Comparison of ENCODE assay signal across 12 cellular contexts in the genomic region with DNA sequence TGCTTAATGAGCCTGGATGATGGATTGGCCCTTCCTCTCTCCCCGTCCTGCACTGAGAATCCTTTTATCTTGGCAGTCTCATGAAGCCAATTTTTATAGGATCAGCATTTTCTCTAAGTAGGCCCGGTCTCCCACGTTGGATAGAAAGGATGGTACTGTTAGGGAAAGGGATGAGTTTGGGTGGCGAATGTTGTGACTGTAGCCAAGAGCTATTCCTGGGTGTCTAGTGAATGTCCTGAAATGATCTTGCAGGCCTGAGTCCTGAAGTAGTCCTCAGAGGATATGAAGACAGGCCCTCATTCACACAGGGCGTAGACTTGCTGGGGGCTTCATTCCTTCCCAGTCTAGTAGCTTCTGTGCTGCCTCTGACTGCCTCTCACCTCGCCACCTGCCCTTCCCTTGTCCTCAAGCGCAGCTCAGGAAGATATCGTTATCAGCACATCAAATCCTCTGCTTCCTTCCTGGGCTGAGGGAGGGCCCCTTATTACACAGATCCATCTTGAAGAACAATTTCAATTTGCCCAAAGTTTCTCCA. TPM values are rescaled to one million over a fixed set of nuclear protein-coding genes. Genes with fewer than 3 reads are reported as not detected.
DNase-seq lines count a peak whose midpoint lies in the region; ATAC-seq and TF ChIP-seq lines count a peak whose summit lies in the region.
"Had no signal": no experiment of that assay in that cellular context is flagged by ENCODE, and none has a peak within 500 bp of the region (broad histone marks: within the 10 kb centered on the region; RNA-seq: fewer than 3 reads in every experiment).

No MANE protein-coding gene starts in this region.

- no peak for TF ChIP-seq POLR2A in heart left ventricle (IDR thresholded peaks at IDR 0.05)

- H3K27me3 Mint-ChIP-seq in CD4-positive, alpha-beta memory T cell = no peaks in the 10 kb centered on the region
- no peaks in the 10 kb centered on the region for H3K27me3 Mint-ChIP-seq in activated T-cell treated with anti-CD3 and anti-CD28 coated beads, Interleukin-2, amount 50 U/mL, for 72 hours (ENCODE audit: low read depth)
- no peaks in the 10 kb centered on the region for H3K27me3 Mint-ChIP-seq in activated T-helper 2 cell treated with anti-CD3 and anti-CD28 coated beads, Interferon-gamma antibody, Interleukin-2, Interleukin-4, amounts not matched to agents 10 μg/mL and 5 μg/mL and 100 μg/mL, durations not matched to agents 14 hours and 24 hours and 36 hours (ENCODE audit: low read depth)

- H3K9me3 ChIP-seq in CD4-positive, alpha-beta memory T cell (ENCODE audit: control insufficient read depth in 1 of 2, low read length in 2 of 2) = no peaks in the 10 kb centered on the region
- H3K9me3 ChIP-seq in heart left ventricle = no peaks in the 10 kb centered on the region
- H3K9me3 ChIP-seq in Karpas-422 (ENCODE audit: low read length) = no peaks in the 10 kb centered on the region
- H3K9me3 ChIP-seq in SK-N-SH = no peaks in the 10 kb centered on the region

- H3K79me2 ChIP-seq in Karpas-422 (ENCODE audit: low read length) = no peaks in the 10 kb centered on the region
- peaks cover 79% of the 10 kb centered on the region for H3K79me2 ChIP-seq in SK-N-SH (ENCODE audit: insufficient read depth)

- peak overlapping the region in 1 of 2 donors; percentile 22 for H3K4me3 ChIP-seq in CD4-positive, alpha-beta memory T cell (ENCODE audit: low read length in 2 of 2)
- H3K4me3 ChIP-seq in heart left ventricle (peak overlapping the region in 5 of 12 donors; percentile 2 to 37 (median 13)), rectal smooth muscle tissue (ENCODE audit: low read length) (no peak overlapping the region), Karpas-422 (ENCODE audit: low read length) (no peak overlapping the region), SK-N-SH (ENCODE audit: low read depth in 2 of 2, low read length in 1 of 2) (peak overlapping the region in 1 of 2 experiments; percentile 16; a peak in 1 of 4 replicates)

- H4K20me1 ChIP-seq in Karpas-422 (ENCODE audit: insufficient read depth, low read depth, low read length) = no peaks in the 10 kb centered on the region
- peaks cover 17% of the 10 kb centered on the region; the same call in 1 of the 2 replicates for H4K20me1 ChIP-seq in SK-N-SH (ENCODE audit: insufficient read depth)

- no peak overlapping the region for H3K9ac ChIP-seq in rectal smooth muscle tissue (ENCODE audit: low read length)
- no peak overlapping the region for H3K9ac ChIP-seq in Karpas-422 (ENCODE audit: low read length)
- no peak overlapping the region for H3K9ac ChIP-seq in SK-N-SH

- no peaks in the 10 kb centered on the region for H3K9me3 Mint-ChIP-seq in CD4-positive, alpha-beta memory T cell
- no peaks in the 10 kb centered on the region for H3K9me3 Mint-ChIP-seq in activated T-cell treated with anti-CD3 and anti-CD28 coated beads, Interleukin-2, amount 50 U/mL, for 72 hours
- no peaks in the 10 kb centered on the region for H3K9me3 Mint-ChIP-seq in activated T-helper 2 cell treated with anti-CD3 and anti-CD28 coated beads, Interferon-gamma antibody, Interleukin-2, Interleukin-4, amounts not matched to agents 10 μg/mL and 5 μg/mL and 100 μg/mL, durations not matched to agents 14 hours and 24 hours and 36 hours

- ATAC-seq in activated T-cell treated with anti-CD3 and anti-CD28 coated beads, Interleukin-2, amount 50 U/mL, for 72 hours (replicated peaks in 1 of 2) = no peak
- ATAC-seq in heart left ventricle = peak in 3 of 4 donors; percentile 38 to 46 (median 44)

- no peak for TF ChIP-seq EP300 in SK-N-SH (IDR thresholded peaks at IDR 0.05; ENCODE audit: borderline replicate concordance in 1 of 2, low read depth in 1 of 2, low read length in 1 of 2)

- H3K4me3 Mint-ChIP-seq in CD4-positive, alpha-beta memory T cell = peak overlapping the region; percentile 67 to 99 (median 80)
- peak overlapping the region; percentile 90 to 93 for H3K4me3 Mint-ChIP-seq in activated T-cell treated with anti-CD3 and anti-CD28 coated beads, Interleukin-2, amount 50 U/mL, for 72 hours
- H3K4me3 Mint-ChIP-seq in activated T-helper 2 cell treated with anti-CD3 and anti-CD28 coated beads, Interferon-gamma antibody, Interleukin-2, Interleukin-4, amounts not matched to agents 10 μg/mL and 5 μg/mL and 100 μg/mL, durations not matched to agents 14 hours and 24 hours and 36 hours (ENCODE audit: low read depth) = no peak overlapping the region

- H3K27ac Mint-ChIP-seq in CD4-positive, alpha-beta memory T cell = peak overlapping the region; percentile 68 to 90 (median 80)
- peak overlapping the region; percentile 27 for H3K27ac Mint-ChIP-seq in activated T-cell treated with anti-CD3 and anti-CD28 coated beads, Interleukin-2, amount 50 U/mL, for 72 hours
- H3K27ac Mint-ChIP-seq in activated T-helper 2 cell treated with anti-CD3 and anti-CD28 coated beads, Interferon-gamma antibody, Interleukin-2, Interleukin-4, amounts not matched to agents 10 μg/mL and 5 μg/mL and 100 μg/mL, durations not matched to agents 14 hours and 24 hours and 36 hours = no peak overlapping the region

- peaks cover 30% of the 10 kb centered on the region for H3K36me3 ChIP-seq in CD4-positive, alpha-beta memory T cell (ENCODE audit: insufficient read depth, low read length)
- H3K36me3 ChIP-seq in heart left ventricle = peaks cover 0 to 92% (median 40%) of the 10 kb centered on the region in 9 donors
- no peaks in the 10 kb centered on the region for H3K36me3 ChIP-seq in rectal smooth muscle tissue (ENCODE audit: control insufficient read depth, insufficient read depth, low read length)
- H3K36me3 ChIP-seq in Karpas-422 (ENCODE audit: insufficient read depth, low read length) = no peaks in the 10 kb centered on the region
- H3K36me3 ChIP-seq in SK-N-SH (replicated peaks in 1 of 2; ENCODE audit: control insufficient read depth in 1 of 2, insufficient read depth in 2 of 2, low read length in 1 of 2) = peaks cover 7 to 33% of the 10 kb centered on the region in 2 experiments
- H3K36me3 ChIP-seq: brain microvascular endothelial cell had no signal

- peaks cover 68 to 89% (median 82%) of the 10 kb centered on the region in 4 donors for H3K4me1 Mint-ChIP-seq in CD4-positive, alpha-beta memory T cell
- peaks cover 94% of the 10 kb centered on the region for H3K4me1 Mint-ChIP-seq in activated T-cell treated with anti-CD3 and anti-CD28 coated beads, Interleukin-2, amount 50 U/mL, for 72 hours (ENCODE audit: low read depth)
- peaks cover 56% of the 10 kb centered on the region for H3K4me1 Mint-ChIP-seq in activated T-helper 2 cell treated with anti-CD3 and anti-CD28 coated beads, Interferon-gamma antibody, Interleukin-2, Interleukin-4, amounts not matched to agents 10 μg/mL and 5 μg/mL and 100 μg/mL, durations not matched to agents 14 hours and 24 hours and 36 hours (ENCODE audit: low read depth)

- peaks cover 90% of the 10 kb centered on the region for H3K4me1 ChIP-seq in CD4-positive, alpha-beta memory T cell (ENCODE audit: insufficient read depth, low read length)
- H3K4me1 ChIP-seq in heart left ventricle (peaks cover 20 to 98% (median 78%) of the 10 kb centered on the region in 12 donors), rectal smooth muscle tissue (ENCODE audit: control insufficient read depth, insufficient read depth, low read length) (peaks cover 13% of the 10 kb centered on the region), Karpas-422 (ENCODE audit: low read length) (no peaks in the 10 kb centered on the region), SK-N-SH (ENCODE audit: control insufficient read depth in 1 of 2, insufficient read depth in 2 of 2, low read depth in 1 of 2, low read length in 1 of 2) (peaks cover 0 to 9% of the 10 kb centered on the region in 2 experiments; a peak in 1 of 4 replicates)

- intact Hi-C loops in CD4-positive, alpha-beta memory T cell (cut with micrococcal nuclease) = no loop called here
- intact Hi-C loops in heart left ventricle (cut with DNase I) = loop anchor here in 1 of 10 donors (5.0 kb wide), 1 partner anchor 167 kb away; no protein-coding TSS in a partner anchor
- intact Hi-C loops in activated T-helper 2 cell treated with anti-CD3 and anti-CD28 coated beads, Interferon-gamma antibody, Interleukin-2, Interleukin-4, amounts not matched to agents 10 μg/mL and 5 μg/mL and 100 μg/mL, durations not matched to agents 14 hours and 24 hours and 36 hours (cut with micrococcal nuclease) = no loop called here

- no peaks in the 10 kb centered on the region for H3K9me2 ChIP-seq in Karpas-422 (replicated peaks; ENCODE audit: insufficient read depth, low read length)
- no peaks in the 10 kb centered on the region for H3K9me2 ChIP-seq in SK-N-SH

- TF ChIP-seq CTCF in heart left ventricle (IDR thresholded peaks at IDR 0.05) = no peak
- no peak for TF ChIP-seq CTCF in SK-N-SH (IDR thresholded peaks at IDR 0.05)

- no peaks in the 10 kb centered on the region for H3F3A ChIP-seq in SK-N-SH (replicated peaks; ENCODE audit: insufficient read depth)

- no peaks in the 10 kb centered on the region for H3K27me3 ChIP-seq in CD4-positive, alpha-beta memory T cell (ENCODE audit: insufficient read depth, low read length)
- H3K27me3 ChIP-seq in heart left ventricle (no peaks in the 10 kb centered on the region), rectal smooth muscle tissue (ENCODE audit: control insufficient read depth, insufficient read depth, low read length) (no peaks in the 10 kb centered on the region), Karpas-422 (ENCODE audit: low read length) (no peaks in the 10 kb centered on the region), SK-N-SH (ENCODE audit: insufficient read depth) (no peaks in the 10 kb centered on the region)
- H3K27me3 ChIP-seq: brain microvascular endothelial cell had no signal

- DNase-seq in CD4-positive, alpha-beta memory T cell = peak in 1 of 5 donors; percentile 9
- no peak for DNase-seq in activated T-cell treated with anti-CD3 and anti-CD28 coated beads, Interleukin-2, amount 50 U/mL, for 72 hours
- DNase-seq in heart left ventricle (no peak), Karpas-422 (no peak), SK-N-SH (no peak)
- DNase-seq in stimulated activated CD4-positive, alpha-beta T cell treated with anti-CD3 and anti-CD28 coated beads, Interleukin-12 subunit alpha, Interleukin-12 subunit beta, amount 100 ng/mL, for 4 hours = no peak
- no peak for DNase-seq in activated T-helper 2 cell treated with anti-CD3 and anti-CD28 coated beads, Interferon-gamma antibody, Interleukin-2, Interleukin-4, amounts not matched to agents 10 μg/mL and 5 μg/mL and 100 μg/mL, durations not matched to agents 14 hours and 24 hours and 36 hours (ENCODE audit: low spot score)
- DNase-seq: brain microvascular endothelial cell; foreskin fibroblast; NCI-H1436 treated with DMSO at 0.1 percent for 48 hours; stimulated activated CD4-positive, alpha-beta T cell treated with anti-CD3 and anti-CD28 coated beads, Interleukin-2, amount 100 ng/mL, for 24 hours had no signal

- 22 to 29% (median 23%) methylated on average over 8 of the region's 8 CpGs for WGBS in heart left ventricle, 4 donors
- WGBS in SK-N-SH (ENCODE audit: low lambda C conversion rate) = 81% methylated on average over 8 of the region's 8 CpGs

- CTCF ChIA-PET in CD4-positive, alpha-beta memory T cell (lab: Charles Lee; ENCODE audit: partially characterized antibody) = interaction anchor here (0.7 to 19.3 kb wide), 18 partner anchors 7 to 472 kb away, joined by 3 to 296 read pairs (median 16); no protein-coding TSS in a partner anchor
- CTCF ChIA-PET in SK-N-SH (lab: Yijun Ruan, JAX) = interaction anchor here (1.0 to 18.6 kb wide), 20 partner anchors 12 to 470 kb away, joined by 3 to 262 read pairs (median 5); no protein-coding TSS in a partner anchor

- H3K36me3 Mint-ChIP-seq in CD4-positive, alpha-beta memory T cell = peaks cover 52 to 78% of the 10 kb centered on the region in 2 donors
- H3K36me3 Mint-ChIP-seq in activated T-cell treated with anti-CD3 and anti-CD28 coated beads, Interleukin-2, amount 50 U/mL, for 72 hours (ENCODE audit: insufficient read depth in 2 of 2) = peaks cover 25 to 48% of the 10 kb centered on the region in 2 donors
- H3K36me3 Mint-ChIP-seq in activated T-helper 2 cell treated with anti-CD3 and anti-CD28 coated beads, Interferon-gamma antibody, Interleukin-2, Interleukin-4, amounts not matched to agents 10 μg/mL and 5 μg/mL and 100 μg/mL, durations not matched to agents 14 hours and 24 hours and 36 hours (ENCODE audit: low read depth) = peaks cover 82% of the 10 kb centered on the region

- H3K4me2 ChIP-seq in Karpas-422 (ENCODE audit: low read depth, low read length, poor library complexity, severe bottlenecking) (no peak overlapping the region), SK-N-SH (no peak overlapping the region)

- no peak for TF ChIP-seq RAD21 in SK-N-SH (IDR thresholded peaks at IDR 0.05; ENCODE audit: low read length)

- POLR2A ChIA-PET in CD4-positive, alpha-beta memory T cell (lab: Charles Lee; ENCODE audit: partially characterized antibody) = interaction anchor here (1.1 to 13.2 kb wide), 8 partner anchors 7 to 206 kb away, joined by 6 to 435 read pairs (median 23); a partner anchor contains a TSS
- POLR2A ChIA-PET in SK-N-SH (lab: Yijun Ruan, JAX) = no interaction called here

- peak overlapping the region; percentile 6 for H3K27ac ChIP-seq in CD4-positive, alpha-beta memory T cell (ENCODE audit: low read depth, low read length)
- peak overlapping the region; percentile 35 to 100 (median 78) for H3K27ac ChIP-seq in heart left ventricle
- peak overlapping the region; percentile 54 for H3K27ac ChIP-seq in rectal smooth muscle tissue (ENCODE audit: low read depth, low read length)
- H3K27ac ChIP-seq in Karpas-422 (ENCODE audit: low read length) = no peak overlapping the region
- no peak overlapping the region for H3K27ac ChIP-seq in SK-N-SH (ENCODE audit: low read depth in 2 of 2, low read length in 1 of 2)
- H3K27ac ChIP-seq: brain microvascular endothelial cell had no signal

- H2AFZ ChIP-seq in Karpas-422 (ENCODE audit: low read length) (no peak overlapping the region), SK-N-SH (ENCODE audit: low read depth) (no peak overlapping the region)

RNA-seq across cellular contexts. Expression of a gene that starts 8.9 kb away (rescaled TPM):
- total RNA-seq in CD4-positive, alpha-beta memory T cell = 100 to 1,000 TPM; 335 to 364 TPM
- polyA plus RNA-seq in CD4-positive, alpha-beta memory T cell = 100 to 1,000 TPM; 119 to 136 TPM
- total RNA-seq in activated T-cell treated with anti-CD3 and anti-CD28 coated beads, Interleukin-2, amount 50 U/mL, for 72 hours = 100 to 1,000 TPM; 129 to 133 TPM
- 100 to 1,000 TPM; 125 to 226 (median 169) TPM for total RNA-seq in heart left ventricle
- polyA plus RNA-seq in heart left ventricle (100 to 1,000 TPM in 1 of 2 donors, 10 to 100 TPM in 1; 54.2 to 166 TPM), SK-N-SH (2012; rRNA removed) (22.8 and 26.4 TPM in 2 replicates)
- 7.1 and 17.5 TPM in 2 replicates for total RNA-seq in Karpas-422 (2014; rRNA removed; shearing (Covaris generic); ENCODE audit: low replicate concordance)
- 17.2 and 21.7 TPM in 2 replicates for polyA plus RNA-seq in SK-N-SH (2012; cell fraction: cytosol; rRNA removed)
- 16.5 and 17.5 TPM in 2 replicates for polyA plus RNA-seq in SK-N-SH (2012; cell fraction: nucleus; rRNA removed)
- 60.8 and 61.1 TPM in 2 replicates for total RNA-seq in activated T-helper 2 cell treated with anti-CD3 and anti-CD28 coated beads, Interferon-gamma antibody, Interleukin-2, Interleukin-4, amounts not matched to agents 10 μg/mL and 5 μg/mL and 100 μg/mL, durations not matched to agents 14 hours and 24 hours and 36 hours

Comparison
In these comparisons a context has a peak if more than half of its experiments do, and no peak if none do; other contexts are left out.
1. H3K27ac ChIP-seq: peak in CD4-positive, alpha-beta memory T cell (single experiment), heart left ventricle (12 of 12) and rectal smooth muscle tissue (single experiment); none in Karpas-422 (single experiment) and SK-N-SH (0 of 2).
2. ATAC-seq: peak in heart left ventricle (3 of 4); none in activated T-cell treated with anti-CD3 and anti-CD28 coated beads, Interleukin-2, amount 50 U/mL, for 72 hours (0 of 2).